In the genomic region with DNA sequence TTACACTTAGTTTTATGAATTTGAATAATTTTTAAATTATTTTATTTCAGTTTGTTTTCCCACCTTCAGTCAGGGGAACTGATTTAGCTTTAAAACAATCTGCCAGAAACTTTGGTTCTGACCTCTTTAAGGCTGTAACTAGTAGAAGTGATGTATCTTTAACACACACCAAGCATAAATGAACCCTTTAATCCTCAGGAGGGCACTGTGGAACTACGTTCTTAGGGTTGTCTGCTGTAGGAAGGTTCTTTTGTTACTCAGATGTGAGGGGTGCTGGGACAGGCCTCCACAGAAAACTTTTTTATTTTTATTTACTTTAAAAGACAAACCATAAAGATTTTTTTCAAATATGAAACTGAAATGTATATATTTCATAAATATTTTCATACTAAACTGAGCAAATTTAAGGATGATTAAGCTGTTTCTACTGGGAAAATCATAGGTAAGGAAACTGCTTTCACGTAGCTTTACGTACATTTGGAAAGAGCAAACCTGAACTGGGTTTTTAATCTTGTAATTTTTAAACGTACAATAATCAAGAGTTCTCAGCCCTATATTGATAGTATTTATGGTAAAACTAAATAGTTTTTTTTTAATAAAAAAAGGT, we compare ENCODE assay signal across 8 cellular contexts. TPM values are rescaled to one million over a fixed set of nuclear protein-coding genes. Genes with fewer than 3 reads are reported as not detected.
DNase-seq lines count a peak whose midpoint lies in the region; ATAC-seq and TF ChIP-seq lines count a peak whose summit lies in the region.

No MANE protein-coding gene starts in this region.

- peaks cover 22% of the 10 kb centered on the region for H3K4me1 ChIP-seq in body of pancreas

- H3K4me1 Mint-ChIP-seq in type B pancreatic cell (ENCODE audit: unreplicated experiment) = no peaks in the 10 kb centered on the region

- 47 to 48% methylated on average over 4 of the region's 4 CpGs for WGBS in body of pancreas, 2 donors

- ATAC-seq in HG02870 (IDR thresholded peaks at IDR 0.05; ENCODE audit: unreplicated experiment) (peak; percentile 76), body of pancreas (peak; percentile 59)

- H3K4me3 ChIP-seq in body of pancreas = no peak overlapping the region

- no peaks in the 10 kb centered on the region for H3K27me3 ChIP-seq in body of pancreas

- in situ Hi-C loops in G401 (cut with HindIII; ENCODE audit: low sequenced_read_pairs) = no loop called here

- H3K4me3 Mint-ChIP-seq in type B pancreatic cell = no peak overlapping the region

- no peak for TF ChIP-seq POLR2A in body of pancreas (IDR thresholded peaks at IDR 0.05)

- H3K36me3 ChIP-seq in body of pancreas (replicated peaks in 1 of 2; ENCODE audit: insufficient read depth in 1 of 2, low read depth in 2 of 2) = no peaks in the 10 kb centered on the region

- H3K36me3 Mint-ChIP-seq in type B pancreatic cell = peaks cover 16% of the 10 kb centered on the region

- intact Hi-C loops in body of pancreas (cut with DNase I) = loop anchor here (5.0 to 10.0 kb wide), 2 partner anchors 791 to 1083 kb away; no protein-coding TSS in a partner anchor

- no peak overlapping the region for H3K27ac Mint-ChIP-seq in type B pancreatic cell

- no peaks in the 10 kb centered on the region for H3K9me3 ChIP-seq in body of pancreas

- no peaks in the 10 kb centered on the region for H3K9me3 Mint-ChIP-seq in type B pancreatic cell

- peak in 6 of 7 experiments; percentile 39 to 79 (median 68) for TF ChIP-seq CTCF in body of pancreas (IDR thresholded peaks at IDR 0.05)
- peak; percentile 80 for TF ChIP-seq CTCF in type B pancreatic cell (conservative IDR thresholded peaks at IDR 0.05)

- DNase-seq in G401 (ENCODE audit: low spot score) (peak; percentile 62), NCI-H226 (peak; percentile 50), body of pancreas (peak; percentile 28 to 64 (median 31)), kidney tubule cell (ENCODE audit: low spot score) (peak; percentile 74), type B pancreatic cell (ENCODE audit: extremely low spot score, unreplicated experiment) (no peak)
- no peak for DNase-seq in activated effector memory CD4-positive, alpha-beta T cell treated with Interleukin-2 at 50 U/mL for 16 hours
- no peak for DNase-seq in central memory CD4-positive, alpha-beta T cell

- peaks cover 37% of the 10 kb centered on the region for H3K27me3 Mint-ChIP-seq in type B pancreatic cell

- H3K27ac ChIP-seq in body of pancreas = no peak overlapping the region

RNA-seq across cellular contexts. Expression of gene KLF4, which starts 5.3 kb away (rescaled TPM):
- 0.68 TPM in 1 of 2 replicates, not detected in the other for total RNA-seq in G401 (2014; rRNA removed; shearing (Covaris generic))
- total RNA-seq in body of pancreas = 10 to 100 TPM; 12.5 to 22.7 TPM
- 49.5 and 136 TPM in 2 replicates for total RNA-seq in type B pancreatic cell (ENCODE audit: low replicate concordance)

Comparison
In these comparisons a context has a peak if more than half of its experiments do, and no peak if none do; other contexts are left out.
1. DNase-seq: peak in G401 (single experiment), NCI-H226 (single experiment), body of pancreas (4 of 4) and kidney tubule cell (single experiment); none in type B pancreatic cell (single experiment), activated effector memory CD4-positive, alpha-beta T cell treated with Interleukin-2 at 50 U/mL for 16 hours (single experiment) and central memory CD4-positive, alpha-beta T cell (single experiment).